In genomic region chr4:12053951-12054350, GRCh38 we compare ENCODE assay signal across 21 cellular contexts.
DNase-seq lines count a peak whose midpoint lies in the region; ATAC-seq and TF ChIP-seq lines count a peak whose summit lies in the region.
"Had no signal": no experiment of that assay in that cellular context is flagged by ENCODE, and none has a peak within 500 bp of the region (broad histone marks: within the 10 kb centered on the region; RNA-seq: fewer than 3 reads in every experiment).

No MANE protein-coding gene starts in this region.

- peak; percentile 1 for DNase-seq in astrocyte of the hippocampus (ENCODE audit: low read depth, low spot score)
- DNase-seq in fibroblast of pulmonary artery (ENCODE audit: low read depth): peak; percentile 73
- DNase-seq in omental fat pad (ENCODE audit: low spot score): no peak
- no peak for DNase-seq in prostate gland (ENCODE audit: low spot score)
- DNase-seq in mesenchymal stem cell: no peak
- DNase-seq: AML-193; Caco-2; CD4-positive, alpha-beta T cell; CD8-positive, alpha-beta T cell; DMS 273 treated with DMSO at 0.1 percent for 48 hours; DMS153; DMS53; DMS79; DND-41; EL; GDM1 had no signal

- TF ChIP-seq CTCF in fibroblast of pulmonary artery (IDR thresholded peaks at IDR 0.05; ENCODE audit: low read length, missing control alignments) (no peak), omental fat pad (IDR thresholded peaks at IDR 0.05) (no peak), prostate gland (IDR thresholded peaks at IDR 0.05) (no peak)

- no peak overlapping the region for H3K4me3 ChIP-seq in fibroblast of pulmonary artery (replicated peaks; ENCODE audit: low read depth, low read length)
- H3K4me3 ChIP-seq in prostate gland: no peak overlapping the region
- H3K4me3 ChIP-seq in mesenchymal stem cell (ENCODE audit: insufficient read depth in 1 of 2, low read depth in 1 of 2, low read length in 2 of 2): no peak overlapping the region
- H3K4me3 ChIP-seq: A549; BLaER1 treated with 17β-estradiol and CSF1 and Interleukin-3, amounts not matched to agents 10 nM and 100 nM; GM12878 had no signal

- no peak overlapping the region for H3K23ac ChIP-seq in mesenchymal stem cell (ENCODE audit: low read length in 2 of 2)

- H3K4me2 ChIP-seq in mesenchymal stem cell (ENCODE audit: low read length, poor library complexity, severe bottlenecking): no peak overlapping the region
- H3K4me2 ChIP-seq: A549; BLaER1 treated with 17β-estradiol and CSF1 and Interleukin-3, amounts not matched to agents 10 nM and 100 nM had no signal

- H2AK5ac ChIP-seq in mesenchymal stem cell (ENCODE audit: low read length, severe bottlenecking): no peak overlapping the region

- H3K4ac ChIP-seq in mesenchymal stem cell (ENCODE audit: low read depth in 1 of 2, low read length in 2 of 2): no peak overlapping the region

- no peaks in the 10 kb centered on the region for H3K79me1 ChIP-seq in mesenchymal stem cell (replicated peaks; ENCODE audit: low read length, poor library complexity, severe bottlenecking)

- H3K27me3 ChIP-seq in prostate gland (replicated peaks; ENCODE audit: insufficient read depth): no peaks in the 10 kb centered on the region
- H3K27me3 ChIP-seq in mesenchymal stem cell (ENCODE audit: control insufficient read depth in 1 of 2, insufficient read depth in 1 of 2, low read length in 2 of 2): no peaks in the 10 kb centered on the region
- H3K27me3 ChIP-seq: BLaER1 treated with 17β-estradiol and CSF1 and Interleukin-3, amounts not matched to agents 10 nM and 100 nM had no signal

- H3K36me3 ChIP-seq in prostate gland (no peaks in the 10 kb centered on the region), mesenchymal stem cell (ENCODE audit: control insufficient read depth in 1 of 2, insufficient read depth in 2 of 2, low read depth in 1 of 2, low read length in 2 of 2) (no peaks in the 10 kb centered on the region)
- H3K36me3 ChIP-seq: BLaER1 treated with 17β-estradiol and CSF1 and Interleukin-3, amounts not matched to agents 10 nM and 100 nM had no signal

- peak; percentile 23 for ATAC-seq in omental fat pad (ENCODE audit: low FRiP score)
- ATAC-seq: A549; CD8-positive, alpha-beta T cell; GM12878 had no signal

- no peak overlapping the region for H3K27ac ChIP-seq in prostate gland
- H3K27ac ChIP-seq in mesenchymal stem cell (ENCODE audit: low read length, poor library complexity, severe bottlenecking): no peak overlapping the region
- H3K27ac ChIP-seq: 22Rv1; A549; BLaER1 treated with 17β-estradiol and CSF1 and Interleukin-3, amounts not matched to agents 10 nM and 100 nM; C4-2B had no signal

- H2BK5ac ChIP-seq in mesenchymal stem cell (ENCODE audit: low read depth, low read length, poor library complexity, severe bottlenecking): no peak overlapping the region

- H3K4me1 ChIP-seq in prostate gland (replicated peaks) (no peaks in the 10 kb centered on the region), mesenchymal stem cell (ENCODE audit: control insufficient read depth, insufficient read depth, low read depth, low read length) (no peaks in the 10 kb centered on the region)
- H3K4me1 ChIP-seq: A549; BLaER1 treated with 17β-estradiol and CSF1 and Interleukin-3, amounts not matched to agents 10 nM and 100 nM; Caco-2 had no signal

- H2BK120ac ChIP-seq in mesenchymal stem cell (ENCODE audit: low read depth, low read length): no peak overlapping the region

- no peak overlapping the region for H3K14ac ChIP-seq in mesenchymal stem cell (ENCODE audit: low read length in 2 of 2)

- H3K9me3 ChIP-seq in prostate gland (no peaks in the 10 kb centered on the region), mesenchymal stem cell (ENCODE audit: control insufficient read depth, low read length) (peaks cover 5% of the 10 kb centered on the region)
- H3K9me3 ChIP-seq: A549, Caco-2 had no signal

- no peak overlapping the region for H2BK15ac ChIP-seq in mesenchymal stem cell (ENCODE audit: low read depth, poor library complexity, severe bottlenecking)

- intact Hi-C loops in prostate gland (cut with DNase I): no loop called here

- H4K8ac ChIP-seq in mesenchymal stem cell (ENCODE audit: low read length): no peak overlapping the region

- WGBS in prostate gland: 82% methylated on average over 2 of the region's 2 CpGs
- 63% methylated on average over 2 of the region's 2 CpGs for WGBS in mesenchymal stem cell

- no peak overlapping the region for H2BK12ac ChIP-seq in mesenchymal stem cell (ENCODE audit: low read length in 2 of 2)

- no peak overlapping the region for H3K18ac ChIP-seq in mesenchymal stem cell (ENCODE audit: low read depth in 1 of 2, low read length in 2 of 2)

- no peak overlapping the region for H2AFZ ChIP-seq in mesenchymal stem cell (ENCODE audit: low read depth, low read length)

- no peak overlapping the region for H3K9ac ChIP-seq in mesenchymal stem cell (ENCODE audit: low read length)
- H3K9ac ChIP-seq: BLaER1 treated with 17β-estradiol and CSF1 and Interleukin-3, amounts not matched to agents 10 nM and 100 nM had no signal

- TF ChIP-seq POLR2A in prostate gland (IDR thresholded peaks at IDR 0.05): no peak

- no peak overlapping the region for H4K91ac ChIP-seq in mesenchymal stem cell (ENCODE audit: low read length)

Comparison
In these comparisons a context has a peak if more than half of its experiments do, and no peak if none do; other contexts are left out.
1. DNase-seq: peak in astrocyte of the hippocampus (single experiment) and fibroblast of pulmonary artery (single experiment); none in omental fat pad (single experiment), prostate gland (single experiment) and mesenchymal stem cell (single experiment).